In the genomic region with DNA sequence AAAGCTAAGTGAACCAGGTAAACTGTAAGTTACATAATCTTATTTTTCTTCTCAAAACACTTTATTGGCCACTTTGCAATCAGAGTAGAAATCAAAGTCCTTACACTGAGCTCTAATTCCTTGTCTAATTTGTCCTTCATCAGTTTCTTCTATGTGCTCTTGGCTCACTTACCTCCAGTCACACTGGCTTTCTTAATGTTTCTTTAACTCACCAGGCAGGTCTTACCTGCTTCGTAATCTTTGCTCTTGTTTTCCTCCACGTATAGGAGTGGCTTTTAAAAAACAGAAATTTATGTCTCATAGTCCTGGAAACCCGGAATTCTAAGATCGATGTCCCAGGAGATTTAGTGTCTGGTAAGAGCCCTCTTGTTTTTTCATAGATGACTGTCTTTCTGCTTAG, we compare ENCODE assay signal across 7 cellular contexts.
"Had no signal": no experiment of that assay in that cellular context is flagged by ENCODE, and none has a peak within 500 bp of the region (broad histone marks: within the 10 kb centered on the region; RNA-seq: fewer than 3 reads in every experiment).

No MANE protein-coding gene starts in this region.

- H3K27ac ChIP-seq: GM23248 had no signal

- H2AFZ ChIP-seq: GM23248 had no signal

- H3K27ac Mint-ChIP-seq: HFFc6 had no signal

- H3K4me3 ChIP-seq: GM23248, HAP-1, K562 had no signal

- H3K36me3 ChIP-seq: HAP-1 had no signal

- H3K9me3 ChIP-seq: HAP-1 had no signal

- DNase-seq: GM23248, GOT3, H7, HFFc6, IMR-90 had no signal

- H3K4me3 Mint-ChIP-seq: HFFc6 had no signal

- H3K4me1 ChIP-seq: HAP-1 had no signal
